ENCODE assay signal across 33 cellular contexts in genomic region chr17:55200904-55201608, GRCh38.
"Had no signal": no experiment of that assay in that cellular context is flagged by ENCODE, and none has a peak within 500 bp of the region (broad histone marks: within the 10 kb centered on the region; RNA-seq: fewer than 3 reads in every experiment).

No MANE protein-coding gene starts in this region.

- H3K4me1 ChIP-seq: body of pancreas, heart left ventricle, left lung, lower lobe of right lung, vagina had no signal

- H3K27ac Mint-ChIP-seq: activated naive CD8-positive, alpha-beta T cell; activated T-cell treated with anti-CD3 and anti-CD28 coated beads, Interleukin-2, amount 50 U/mL, for 72 hours; endodermal cell; natural killer cell treated with Interleukin-12 subunit alpha and Interleukin-12 subunit beta and Interleukin-15 and Interleukin-18, amount 100 ng/mL, for 72 hours; progenitor cell of endocrine pancreas; stimulated activated memory B cell treated with anti-CD40 and anti-IgM and Interleukin-4, amounts not matched to agents 10 μg/mL and 1 μg/mL and 100 μg/mL, for 72 hours; stimulated activated naive CD8-positive, alpha-beta T cell treated with anti-CD3 and anti-CD28 coated beads, Interleukin-15, amount 100 ng/mL, for 72 hours; T-helper 2 cell treated with Interferon-gamma antibody and Interleukin-4, amounts not matched to agents 5 μg/mL and 100 μg/mL, for 36 hours had no signal

- H3K9me3 Mint-ChIP-seq: activated T-cell treated with anti-CD3 and anti-CD28 coated beads, Interleukin-2, amount 50 U/mL, for 72 hours; natural killer cell treated with Interleukin-12 subunit alpha and Interleukin-12 subunit beta and Interleukin-15 and Interleukin-18, amount 100 ng/mL, for 72 hours had no signal

- DNase-seq: activated CD4-positive, alpha-beta T cell treated with anti-CD3 and anti-CD28 coated beads for 4 hours; activated CD4-positive, alpha-beta T cell treated with anti-CD3 and anti-CD28 coated beads, Interleukin-2, amount 50 U/mL, for 4 hours; activated naive CD4-positive, alpha-beta T cell treated with Interleukin-2 at 50 U/mL for 16 hours; activated T-cell treated with anti-CD3 and anti-CD28 coated beads for 4 hours; activated T-cell treated with anti-CD3 and anti-CD28 coated beads, Interleukin-2, amount 50 U/mL, for 72 hours; aorta; body of pancreas; endodermal cell; foreskin fibroblast; heart left ventricle; kidney glomerular epithelial cell; left lung; lower lobe of right lung; mesenchymal stem cell; stimulated activated CD4-positive, alpha-beta T cell treated with anti-CD3 and anti-CD28 coated beads, Interleukin-1b, Interleukin-23, amount 100 ng/mL, for 48 hours; stimulated activated CD4-positive, alpha-beta T cell treated with anti-CD3 and anti-CD28 coated beads, Interleukin-4, amount 100 ng/mL, for 4 hours; stimulated activated CD8-positive, alpha-beta memory T cell treated with anti-CD3 and anti-CD28 coated beads, Interleukin-4, amount 100 ng/mL, for 48 hours; stimulated activated naive CD8-positive, alpha-beta T cell treated with anti-CD3 and anti-CD28 coated beads, Interleukin-15, amount 100 ng/mL, for 72 hours; substantia nigra; T-helper 1 cell; thyroid gland; upper lobe of left lung had no signal

- H3K27me3 ChIP-seq: body of pancreas, heart left ventricle, left lung, neutrophil, thyroid gland, upper lobe of left lung, vagina had no signal

- H3K4me3 Mint-ChIP-seq: activated naive CD8-positive, alpha-beta T cell; activated T-cell treated with anti-CD3 and anti-CD28 coated beads, Interleukin-2, amount 50 U/mL, for 72 hours; endodermal cell; natural killer cell treated with Interleukin-12 subunit alpha and Interleukin-12 subunit beta and Interleukin-15 and Interleukin-18, amount 100 ng/mL, for 72 hours; stimulated activated memory B cell treated with anti-CD40 and anti-IgM and Interleukin-4, amounts not matched to agents 10 μg/mL and 1 μg/mL and 100 μg/mL, for 72 hours; stimulated activated naive CD8-positive, alpha-beta T cell treated with anti-CD3 and anti-CD28 coated beads, Interleukin-15, amount 100 ng/mL, for 72 hours; T-helper 2 cell treated with Interferon-gamma antibody and Interleukin-4, amounts not matched to agents 5 μg/mL and 100 μg/mL, for 36 hours had no signal

- H3K4me2 ChIP-seq: smooth muscle cell had no signal

- H3K36me3 ChIP-seq: heart left ventricle, left lung, lower lobe of right lung, neutrophil, thyroid gland, upper lobe of left lung, vagina had no signal

- H3K4me1 Mint-ChIP-seq: endodermal cell; stimulated activated memory B cell treated with anti-CD40 and anti-IgM and Interleukin-4, amounts not matched to agents 10 μg/mL and 1 μg/mL and 100 μg/mL, for 72 hours; stimulated activated naive CD8-positive, alpha-beta T cell treated with anti-CD3 and anti-CD28 coated beads, Interleukin-15, amount 100 ng/mL, for 72 hours had no signal

- H3K4me3 ChIP-seq: body of pancreas, coronary artery, heart left ventricle, left lung, lower lobe of right lung, smooth muscle cell, thyroid gland, upper lobe of left lung, vagina had no signal

- H3K9me3 ChIP-seq: body of pancreas, left lung, lower lobe of right lung, neutrophil, thyroid gland, upper lobe of left lung, vagina had no signal

- H3K27ac ChIP-seq: body of pancreas, coronary artery, heart left ventricle, left lung, lower lobe of right lung, neutrophil, thyroid gland, upper lobe of left lung, vagina, VCaP had no signal

- H3K36me3 Mint-ChIP-seq: natural killer cell treated with Interleukin-12 subunit alpha and Interleukin-12 subunit beta and Interleukin-15 and Interleukin-18, amount 100 ng/mL, for 72 hours had no signal

- ATAC-seq: activated T-cell treated with anti-CD3 and anti-CD28 coated beads, Interleukin-2, amount 50 U/mL, for 72 hours; body of pancreas; esophagus mucosa; heart left ventricle; left lung; lower lobe of right lung; natural killer cell treated with Interleukin-12 subunit alpha and Interleukin-12 subunit beta and Interleukin-15 and Interleukin-18, amount 100 ng/mL, for 72 hours; stimulated activated memory B cell treated with anti-CD40 and anti-IgM and Interleukin-4, amounts not matched to agents 10 μg/mL and 1 μg/mL and 100 μg/mL, for 72 hours; stimulated activated naive CD8-positive, alpha-beta T cell treated with anti-CD3 and anti-CD28 coated beads, Interleukin-15, amount 100 ng/mL, for 72 hours had no signal
